8 cellular contexts compared by ENCODE assay signal in genomic region chr15:74889882-74890768, GRCh38. TPM values are rescaled to one million over a fixed set of nuclear protein-coding genes. Genes with fewer than 3 reads are reported as not detected.
DNase-seq lines count a peak whose midpoint lies in the region; ATAC-seq and TF ChIP-seq lines count a peak whose summit lies in the region.

A gene with protein sequence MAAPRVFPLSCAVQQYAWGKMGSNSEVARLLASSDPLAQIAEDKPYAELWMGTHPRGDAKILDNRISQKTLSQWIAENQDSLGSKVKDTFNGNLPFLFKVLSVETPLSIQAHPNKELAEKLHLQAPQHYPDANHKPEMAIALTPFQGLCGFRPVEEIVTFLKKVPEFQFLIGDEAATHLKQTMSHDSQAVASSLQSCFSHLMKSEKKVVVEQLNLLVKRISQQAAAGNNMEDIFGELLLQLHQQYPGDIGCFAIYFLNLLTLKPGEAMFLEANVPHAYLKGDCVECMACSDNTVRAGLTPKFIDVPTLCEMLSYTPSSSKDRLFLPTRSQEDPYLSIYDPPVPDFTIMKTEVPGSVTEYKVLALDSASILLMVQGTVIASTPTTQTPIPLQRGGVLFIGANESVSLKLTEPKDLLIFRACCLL (plus strand): TSS chr15:74890042. CDS start chr15:74890074, 32 bp downstream.

- no peaks in the 10 kb centered on the region for H3K27me3 Mint-ChIP-seq in activated T-helper 17 cell treated with anti-CD3 and anti-CD28 coated beads, Interleukin-2, amount 50 U/mL, for 72 hours
- H3K27me3 Mint-ChIP-seq in naive thymus-derived CD4-positive, alpha-beta T cell: no peaks in the 10 kb centered on the region
- H3K27me3 Mint-ChIP-seq in stimulated activated memory B cell treated with anti-CD40 and anti-IgM and Interleukin-4, amounts not matched to agents 10 μg/mL and 1 μg/mL and 100 μg/mL, for 72 hours: no peaks in the 10 kb centered on the region

- no peaks in the 10 kb centered on the region for H4K20me1 ChIP-seq in fibroblast of lung (ENCODE audit: control insufficient read depth, extremely low read depth, insufficient read depth, low read length)

- peaks cover 4% of the 10 kb centered on the region for H3K4me1 ChIP-seq in fibroblast of lung (ENCODE audit: control insufficient read depth, extremely low read depth, insufficient read depth, low read length)
- peaks cover 33 to 37% of the 10 kb centered on the region in 2 donors for H3K4me1 ChIP-seq in naive thymus-derived CD4-positive, alpha-beta T cell (ENCODE audit: control insufficient read depth in 2 of 2, insufficient read depth in 2 of 2, low read length in 2 of 2)

- TF ChIP-seq CTCF in fibroblast of lung (conservative IDR thresholded peaks at IDR 0.05 in 1 of 2, IDR thresholded peaks at IDR 0.05 in 1 of 2; ENCODE audit: low read depth in 1 of 2, low read length in 2 of 2): no peak

- peak within 1 kb of the TSS; percentile 97 for H3K4me2 ChIP-seq in fibroblast of lung (ENCODE audit: extremely low read depth, insufficient read depth, low read length)

- H3K27ac Mint-ChIP-seq in activated T-helper 17 cell treated with anti-CD3 and anti-CD28 coated beads, Interleukin-2, amount 50 U/mL, for 72 hours: peak within 1 kb of the TSS; percentile 90
- peak within 1 kb of the TSS; percentile 83 to 99 (median 94) for H3K27ac Mint-ChIP-seq in naive thymus-derived CD4-positive, alpha-beta T cell
- peak within 1 kb of the TSS; percentile 91 for H3K27ac Mint-ChIP-seq in stimulated activated memory B cell treated with anti-CD40 and anti-IgM and Interleukin-4, amounts not matched to agents 10 μg/mL and 1 μg/mL and 100 μg/mL, for 72 hours

- H3K36me3 ChIP-seq in KOPT-K1 (ENCODE audit: insufficient read depth, low read length): peaks cover 24% of the 10 kb centered on the region; the same call in 1 of the 2 replicates
- H3K36me3 ChIP-seq in fibroblast of lung (ENCODE audit: control insufficient read depth, insufficient read depth, low read length): peaks cover 9% of the 10 kb centered on the region
- peaks cover 0 to 15% (median 4%) of the 10 kb centered on the region in 3 experiments for H3K36me3 ChIP-seq in naive thymus-derived CD4-positive, alpha-beta T cell (ENCODE audit: control insufficient read depth in 2 of 3, insufficient read depth in 3 of 3, low read length in 3 of 3)

- H3K79me2 ChIP-seq in fibroblast of lung (ENCODE audit: control insufficient read depth, insufficient read depth, low read length): peaks cover 4% of the 10 kb centered on the region

- intact Hi-C loops in naive thymus-derived CD4-positive, alpha-beta T cell (cut with micrococcal nuclease): loop anchor here (1.0 to 5.0 kb wide), 7 partner anchors 12 to 103 kb away; partner anchors contain the start of genes COX5A (in 2 of the 2), FAM219B (in 2 of the 2), SCAMP2 (in 2 of the 2) and ULK3 (in 1 of the 2)

- ATAC-seq in GM21576 (IDR thresholded peaks at IDR 0.05; ENCODE audit: unreplicated experiment): peak; percentile 93
- ATAC-seq in activated T-helper 17 cell treated with anti-CD3 and anti-CD28 coated beads, Interleukin-2, amount 50 U/mL, for 72 hours (replicated peaks): peak; percentile 98
- peak; percentile 97 for ATAC-seq in naive thymus-derived CD4-positive, alpha-beta T cell
- ATAC-seq in stimulated activated memory B cell treated with anti-CD40 and anti-IgM and Interleukin-4, amounts not matched to agents 10 μg/mL and 1 μg/mL and 100 μg/mL, for 72 hours: peak; percentile 99

- H3K36me3 Mint-ChIP-seq in activated T-helper 17 cell treated with anti-CD3 and anti-CD28 coated beads, Interleukin-2, amount 50 U/mL, for 72 hours (ENCODE audit: low read depth): peaks cover 44% of the 10 kb centered on the region
- H3K36me3 Mint-ChIP-seq in naive thymus-derived CD4-positive, alpha-beta T cell: peaks cover 0 to 21% (median 9%) of the 10 kb centered on the region in 5 donors
- H3K36me3 Mint-ChIP-seq in stimulated activated memory B cell treated with anti-CD40 and anti-IgM and Interleukin-4, amounts not matched to agents 10 μg/mL and 1 μg/mL and 100 μg/mL, for 72 hours: peaks cover 18% of the 10 kb centered on the region

- H3K9me3 ChIP-seq in KOPT-K1 (ENCODE audit: insufficient read depth, low read length, poor library complexity, severe bottlenecking): no peaks in the 10 kb centered on the region
- H3K9me3 ChIP-seq in fibroblast of lung (ENCODE audit: control insufficient read depth, insufficient read depth, low read depth, low read length): no peaks in the 10 kb centered on the region
- no peaks in the 10 kb centered on the region for H3K9me3 ChIP-seq in naive thymus-derived CD4-positive, alpha-beta T cell (ENCODE audit: control insufficient read depth in 2 of 3, low read length in 3 of 3)

- DNase-seq in DMS153 treated with DMSO at 0.1 percent for 48 hours (lab: John Stamatoyannopoulos, UW; ENCODE audit: unreplicated experiment) (peak; percentile 38), fibroblast of lung (ENCODE audit: low read depth in 2 of 2) (peak; percentile 74 to 78)
- peak; percentile 65 to 87 (median 79) for DNase-seq in naive thymus-derived CD4-positive, alpha-beta T cell

- no peaks in the 10 kb centered on the region for H3K9me3 Mint-ChIP-seq in activated T-helper 17 cell treated with anti-CD3 and anti-CD28 coated beads, Interleukin-2, amount 50 U/mL, for 72 hours
- H3K9me3 Mint-ChIP-seq in naive thymus-derived CD4-positive, alpha-beta T cell: peaks cover 0 to 4% (median 0%) of the 10 kb centered on the region in 11 donors
- H3K9me3 Mint-ChIP-seq in stimulated activated memory B cell treated with anti-CD40 and anti-IgM and Interleukin-4, amounts not matched to agents 10 μg/mL and 1 μg/mL and 100 μg/mL, for 72 hours: no peaks in the 10 kb centered on the region

- no peaks in the 10 kb centered on the region for H3K27me3 ChIP-seq in fibroblast of lung (ENCODE audit: control insufficient read depth, insufficient read depth, low read length)
- H3K27me3 ChIP-seq in naive thymus-derived CD4-positive, alpha-beta T cell (ENCODE audit: control insufficient read depth in 2 of 2, insufficient read depth in 2 of 2, low read length in 2 of 2): no peaks in the 10 kb centered on the region

- peak; percentile 99 for TF ChIP-seq POLR2A in Raji (IDR thresholded peaks at IDR 0.05; ENCODE audit: insufficient read depth, low read depth, low read length)

- H3K27ac ChIP-seq in KOPT-K1 (ENCODE audit: low read depth, low read length, poor library complexity, severe bottlenecking) (peak within 1 kb of the TSS; percentile 57), fibroblast of lung (ENCODE audit: insufficient read depth, low read length) (peak within 1 kb of the TSS; percentile 63)
- H3K27ac ChIP-seq in naive thymus-derived CD4-positive, alpha-beta T cell (ENCODE audit: low read depth, low read length): peak within 1 kb of the TSS; percentile 84

- peak within 1 kb of the TSS; percentile 88 to 95 (median 91) for H3K4me3 ChIP-seq in fibroblast of lung (replicated peaks in 1 of 4; ENCODE audit: control extremely low read depth in 1 of 4, insufficient read depth in 1 of 4, low read depth in 3 of 4, low read length in 4 of 4)
- H3K4me3 ChIP-seq in naive thymus-derived CD4-positive, alpha-beta T cell (ENCODE audit: low read length): peak within 1 kb of the TSS; percentile 94

- POLR2A ChIA-PET in naive thymus-derived CD4-positive, alpha-beta T cell (lab: Charles Lee): interaction anchor here (0.8 to 2.4 kb wide), 11 partner anchors 8 to 35 kb away, joined by 3 to 18 read pairs (median 6); partner anchors contain the start of gene FAM219B

- peaks cover 32% of the 10 kb centered on the region for H3K4me1 Mint-ChIP-seq in activated T-helper 17 cell treated with anti-CD3 and anti-CD28 coated beads, Interleukin-2, amount 50 U/mL, for 72 hours
- peaks cover 30 to 59% (median 49%) of the 10 kb centered on the region in 7 donors for H3K4me1 Mint-ChIP-seq in naive thymus-derived CD4-positive, alpha-beta T cell
- H3K4me1 Mint-ChIP-seq in stimulated activated memory B cell treated with anti-CD40 and anti-IgM and Interleukin-4, amounts not matched to agents 10 μg/mL and 1 μg/mL and 100 μg/mL, for 72 hours: peaks cover 36% of the 10 kb centered on the region

- peak within 1 kb of the TSS; percentile 88 for H3K4me3 Mint-ChIP-seq in activated T-helper 17 cell treated with anti-CD3 and anti-CD28 coated beads, Interleukin-2, amount 50 U/mL, for 72 hours
- H3K4me3 Mint-ChIP-seq in naive thymus-derived CD4-positive, alpha-beta T cell: peak within 1 kb of the TSS; percentile 81 to 95 (median 90)
- H3K4me3 Mint-ChIP-seq in stimulated activated memory B cell treated with anti-CD40 and anti-IgM and Interleukin-4, amounts not matched to agents 10 μg/mL and 1 μg/mL and 100 μg/mL, for 72 hours: peak within 1 kb of the TSS; percentile 88

- CTCF ChIA-PET in naive thymus-derived CD4-positive, alpha-beta T cell (lab: Charles Lee): interaction anchor here (1.7 kb wide), 1 partner anchor 11 kb away, joined by 8 read pairs; no protein-coding TSS in a partner anchor

- H2AFZ ChIP-seq in fibroblast of lung (ENCODE audit: low read length): peak within 1 kb of the TSS; percentile 99

- H3K9ac ChIP-seq in fibroblast of lung (ENCODE audit: insufficient read depth, low read length): peak within 1 kb of the TSS; percentile 81

RNA-seq across cellular contexts. Expression of the gene that starts here (rescaled TPM):
- total RNA-seq in activated T-helper 17 cell treated with anti-CD3 and anti-CD28 coated beads, Interleukin-2, amount 50 U/mL, for 72 hours: 10 to 100 TPM; 51.8 to 98.5 TPM
- total RNA-seq in fibroblast of lung: 33.1 and 50.7 TPM in 2 replicates
- polyA plus RNA-seq in fibroblast of lung: 65.0 and 65.5 TPM in 2 replicates
- polyA plus RNA-seq in fibroblast of lung (2012): 46.3 and 51.0 TPM in 2 replicates
- polyA minus RNA-seq in fibroblast of lung (ENCODE audit: low replicate concordance): 93.5 and 99.3 TPM in 2 replicates
- 10 to 100 TPM; 34.0 to 97.8 (median 80.6) TPM for total RNA-seq in naive thymus-derived CD4-positive, alpha-beta T cell
- polyA plus RNA-seq in naive thymus-derived CD4-positive, alpha-beta T cell: 10 to 100 TPM; 92.5 to 98.3 TPM

Comparison
In these comparisons a context has a peak if more than half of its experiments do, and no peak if none do; other contexts are left out.
1. Peak in every context shown above with its lines: DNase-seq, ATAC-seq, H3K4me3 ChIP-seq and H3K27ac ChIP-seq.